8 cellular contexts compared by ENCODE assay signal in the genomic region with DNA sequence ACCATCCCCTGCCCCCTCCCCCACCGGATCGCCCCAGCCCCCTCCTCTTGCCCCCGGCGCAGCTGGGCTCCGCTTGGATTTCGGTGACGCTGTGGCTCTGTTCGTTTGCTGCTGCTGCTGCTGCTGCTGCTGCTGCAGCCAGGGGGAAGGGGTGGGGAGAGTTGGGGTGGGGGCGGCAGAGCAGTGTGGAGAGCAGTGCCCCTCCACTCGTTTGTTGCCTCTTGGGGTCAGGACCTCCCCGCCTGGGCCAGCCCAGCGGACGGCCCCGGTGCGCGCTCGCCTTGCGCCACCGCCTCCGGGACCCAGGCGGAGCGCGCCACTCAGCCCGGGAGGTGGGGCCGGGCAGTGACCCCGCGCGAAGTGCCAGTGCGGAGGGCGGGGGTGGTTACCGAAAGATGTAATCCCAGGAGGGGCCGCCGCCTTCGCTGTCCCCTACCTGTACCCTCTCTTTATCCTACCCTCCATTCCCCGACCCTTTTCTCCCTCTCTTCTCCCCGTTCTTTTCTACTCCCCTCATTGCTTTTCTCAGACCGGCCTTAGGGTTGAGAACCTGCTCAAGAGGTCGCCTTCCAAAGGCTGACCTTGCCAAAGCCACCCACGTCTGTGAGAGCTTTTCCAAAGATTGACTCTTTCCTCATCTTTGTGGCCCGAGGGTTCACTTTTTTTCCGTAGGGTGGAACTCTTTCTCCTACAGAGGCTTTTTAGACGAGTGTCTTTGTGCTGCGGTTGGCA.
DNase-seq lines count a peak whose midpoint lies in the region; ATAC-seq and TF ChIP-seq lines count a peak whose summit lies in the region.

No MANE protein-coding gene starts in this region.

- peaks cover 48% of the 10 kb centered on the region for H3K4me1 Mint-ChIP-seq in nephron progenitor cell

- no peak for TF ChIP-seq CTCF in nephron progenitor cell (IDR thresholded peaks at IDR 0.05)

- H3K4me3 Mint-ChIP-seq in nephron progenitor cell: peak overlapping the region; percentile 87

- DNase-seq in Right ventricle myocardium inferior (ENCODE audit: missing footprints) (peak; percentile 55), left cardiac atrium (no peak), NCI-H1092 (lab: John Stamatoyannopoulos, UW) (peak; percentile 30), dermis blood vessel endothelial cell (peak; percentile 15), nephron progenitor cell (peak; percentile 75), RKO (ENCODE audit: low spot score) (no peak), activated gamma-delta T cell (lab: John Stamatoyannopoulos, UW) (no peak), SIG-M5 treated with dmso at 0.1 percent for 504 hours (lab: John Stamatoyannopoulos, UW; ENCODE audit: unreplicated experiment) (no peak)

- no peak for ATAC-seq in Right ventricle myocardium inferior
- no peak for ATAC-seq in left cardiac atrium

- peaks cover 10% of the 10 kb centered on the region for H3K36me3 Mint-ChIP-seq in nephron progenitor cell (ENCODE audit: low read depth)

- intact Hi-C loops in Right ventricle myocardium inferior (cut with DNase I) (no loop called here), left cardiac atrium (cut with DNase I) (no loop called here)

- H3K27ac Mint-ChIP-seq in nephron progenitor cell: peak overlapping the region; percentile 97

- H3K27me3 Mint-ChIP-seq in nephron progenitor cell (ENCODE audit: low read depth, poor library complexity): no peaks in the 10 kb centered on the region

- no peaks in the 10 kb centered on the region for H3K9me3 Mint-ChIP-seq in nephron progenitor cell

Comparison
In these comparisons a context has a peak if more than half of its experiments do, and no peak if none do; other contexts are left out.
1. DNase-seq: peak in Right ventricle myocardium inferior (single experiment), NCI-H1092 (single experiment), dermis blood vessel endothelial cell (single experiment) and nephron progenitor cell (single experiment); none in left cardiac atrium (single experiment), RKO (single experiment), activated gamma-delta T cell (single experiment) and SIG-M5 treated with dmso at 0.1 percent for 504 hours (single experiment).